13 cellular contexts compared by ENCODE assay signal in genomic region chr1:116416854-116417513, GRCh38. TPM values are rescaled to one million over a fixed set of nuclear protein-coding genes. Genes with fewer than 3 reads are reported as not detected.
DNase-seq lines count a peak whose midpoint lies in the region; ATAC-seq and TF ChIP-seq lines count a peak whose summit lies in the region.
"Had no signal": no experiment of that assay in that cellular context is flagged by ENCODE, and none has a peak within 500 bp of the region (broad histone marks: within the 10 kb centered on the region; RNA-seq: fewer than 3 reads in every experiment).

No MANE protein-coding gene starts in this region.

- no peak overlapping the region for H2BK5ac ChIP-seq in H9 (ENCODE audit: insufficient read length, low read length)

- H4K5ac ChIP-seq in H9 (ENCODE audit: insufficient read length, low read depth, low read length), result no peak overlapping the region

- no peak overlapping the region for H3K14ac ChIP-seq in H9 (ENCODE audit: insufficient read depth, low read length)

- no peak overlapping the region; a peak in 1 of 20 replicates for H3K4me3 ChIP-seq in BLaER1 treated with 17β-estradiol and CSF1 and Interleukin-3, amounts not matched to agents 10 nM and 100 nM
- H3K4me3 ChIP-seq: mucosa of descending colon had no signal

- H2BK120ac ChIP-seq in H9 (ENCODE audit: low read depth, low read length, poor library complexity, severe bottlenecking), result no peak overlapping the region

- H3K27me3 Mint-ChIP-seq in H9 (ENCODE audit: low read depth), result no peaks in the 10 kb centered on the region; the same call in 1 of the 2 replicates
- peaks cover 6% of the 10 kb centered on the region for H3K27me3 Mint-ChIP-seq in activated T-helper 1 cell treated with anti-CD3 and anti-CD28 coated beads, Interleukin-12 subunit alpha, Interleukin-12 subunit beta, Interleukin-2, Interleukin-4 antibody, amounts not matched to agents 30 ng/mL and 10 ng/mL and 1 ng/mL, durations not matched to agents 14 hours and 24 hours and 36 hours (ENCODE audit: insufficient read depth)
- H3K27me3 Mint-ChIP-seq in naive B cell, result peaks cover 5 to 8% (median 6%) of the 10 kb centered on the region in 3 donors

- H3K23me2 ChIP-seq in H9 (ENCODE audit: insufficient read length, low read depth, low read length, poor library complexity, severe bottlenecking), result peaks cover 5% of the 10 kb centered on the region

- H3K4me1 ChIP-seq in BLaER1 treated with 17β-estradiol and CSF1 and Interleukin-3, amounts not matched to agents 10 nM and 100 nM, result peaks cover 10 to 30% (median 18%) of the 10 kb centered on the region in 10 experiments
- no peaks in the 10 kb centered on the region for H3K4me1 ChIP-seq in H9 (ENCODE audit: insufficient read depth, low read length)

- peaks cover 22 to 26% of the 10 kb centered on the region in 2 experiments for H3K4me1 Mint-ChIP-seq in H9
- peaks cover 65% of the 10 kb centered on the region for H3K4me1 Mint-ChIP-seq in activated T-helper 1 cell treated with anti-CD3 and anti-CD28 coated beads, Interleukin-12 subunit alpha, Interleukin-12 subunit beta, Interleukin-2, Interleukin-4 antibody, amounts not matched to agents 30 ng/mL and 10 ng/mL and 1 ng/mL, durations not matched to agents 14 hours and 24 hours and 36 hours (ENCODE audit: low read depth)
- H3K4me1 Mint-ChIP-seq in naive B cell, result peaks cover 28 to 35% (median 34%) of the 10 kb centered on the region in 3 donors

- WGBS in H9 (ENCODE audit: extremely low coverage, insufficient read length, low lambda C conversion rate), result no CpG with 5 or more reads among the region's 4 CpGs

- no peak for TF ChIP-seq CTCF in H9 (conservative IDR thresholded peaks at IDR 0.05)

- H3K36me3 Mint-ChIP-seq in H9 (ENCODE audit: insufficient read depth in 1 of 3, low read depth in 3 of 3) (no peaks in the 10 kb centered on the region), naive B cell (peaks cover 7 to 13% of the 10 kb centered on the region in 2 donors)
- H3K36me3 Mint-ChIP-seq in activated T-helper 1 cell treated with anti-CD3 and anti-CD28 coated beads, Interleukin-12 subunit alpha, Interleukin-12 subunit beta, Interleukin-2, Interleukin-4 antibody, amounts not matched to agents 30 ng/mL and 10 ng/mL and 1 ng/mL, durations not matched to agents 14 hours and 24 hours and 36 hours (ENCODE audit: low read depth), result peaks cover 12% of the 10 kb centered on the region

- H3K9ac ChIP-seq in BLaER1 treated with 17β-estradiol and CSF1 and Interleukin-3, amounts not matched to agents 10 nM and 100 nM, result peak overlapping the region in 8 of 11 experiments; percentile 76 to 89 (median 83); a peak in 10 of 22 replicates
- no peak overlapping the region for H3K9ac ChIP-seq in H9 (ENCODE audit: extremely low read depth, insufficient read length, low read length)

- ATAC-seq in naive B cell (ENCODE audit: low read depth in 2 of 2), result no peak
- ATAC-seq in HG03175 (IDR thresholded peaks at IDR 0.05; ENCODE audit: unreplicated experiment), result no peak
- no peak for ATAC-seq in HG03520 (IDR thresholded peaks at IDR 0.05; ENCODE audit: unreplicated experiment)
- no peak for ATAC-seq in HG03439 (IDR thresholded peaks at IDR 0.05; ENCODE audit: unreplicated experiment)

- peak overlapping the region in 1 of 2 experiments; percentile 89; a peak in 2 of 5 replicates for H3K4me3 Mint-ChIP-seq in H9
- peak overlapping the region; percentile 90 for H3K4me3 Mint-ChIP-seq in activated T-helper 1 cell treated with anti-CD3 and anti-CD28 coated beads, Interleukin-12 subunit alpha, Interleukin-12 subunit beta, Interleukin-2, Interleukin-4 antibody, amounts not matched to agents 30 ng/mL and 10 ng/mL and 1 ng/mL, durations not matched to agents 14 hours and 24 hours and 36 hours
- H3K4me3 Mint-ChIP-seq in naive B cell, result peak overlapping the region; percentile 88 to 95 (median 92)

- H2BK12ac ChIP-seq in H9 (ENCODE audit: insufficient read length, low read depth, low read length), result no peak overlapping the region

- H3K36me3 ChIP-seq in BLaER1 treated with 17β-estradiol and CSF1 and Interleukin-3, amounts not matched to agents 10 nM and 100 nM, result no peaks in the 10 kb centered on the region
- H3K36me3 ChIP-seq: spleen had no signal

- DNase-seq in H9 (no peak), naive B cell (no peak), NCI-H2196 (lab: John Stamatoyannopoulos, UW; ENCODE audit: unreplicated experiment) (no peak)
- DNase-seq in activated T-helper 1 cell treated with anti-CD3 and anti-CD28 coated beads, Interleukin-12 subunit alpha, Interleukin-12 subunit beta, Interleukin-2, Interleukin-4 antibody, amounts not matched to agents 30 ng/mL and 10 ng/mL and 1 ng/mL, durations not matched to agents 14 hours and 24 hours and 36 hours (ENCODE audit: low spot score), result no peak
- DNase-seq: activated effector memory CD4-positive, alpha-beta T cell treated with Interleukin-2 at 50 U/mL for 16 hours; effector CD8-positive, alpha-beta T cell; mucosa of descending colon; NCI-H774; spleen had no signal

- no peaks in the 10 kb centered on the region for H3K79me1 ChIP-seq in H9 (ENCODE audit: insufficient read depth, low read depth, low read length, poor library complexity, severe bottlenecking)

- no peak overlapping the region for H2BK20ac ChIP-seq in H9 (ENCODE audit: low read depth, low read length, poor library complexity, severe bottlenecking)

- H3K18ac ChIP-seq in H9 (ENCODE audit: insufficient read length, low read depth, low read length), result no peak overlapping the region

- no peak overlapping the region for H2BK15ac ChIP-seq in H9 (ENCODE audit: low read depth, low read length)

- no peaks in the 10 kb centered on the region for H3K79me2 ChIP-seq in H9 (ENCODE audit: insufficient read depth, low read length)

- H3K27ac Mint-ChIP-seq in H9, result no peak overlapping the region
- peak overlapping the region; percentile 80 for H3K27ac Mint-ChIP-seq in activated T-helper 1 cell treated with anti-CD3 and anti-CD28 coated beads, Interleukin-12 subunit alpha, Interleukin-12 subunit beta, Interleukin-2, Interleukin-4 antibody, amounts not matched to agents 30 ng/mL and 10 ng/mL and 1 ng/mL, durations not matched to agents 14 hours and 24 hours and 36 hours
- peak overlapping the region in 3 of 6 donors; percentile 12 to 95 (median 89) for H3K27ac Mint-ChIP-seq in naive B cell

- no peak overlapping the region for H2AK5ac ChIP-seq in H9 (ENCODE audit: insufficient read length, low read length)

- H3K4me2 ChIP-seq in BLaER1 treated with 17β-estradiol and CSF1 and Interleukin-3, amounts not matched to agents 10 nM and 100 nM, result peak overlapping the region; percentile 69 to 97 (median 91); a peak in 21 of 22 replicates
- peak overlapping the region; percentile 85 for H3K4me2 ChIP-seq in H9 (ENCODE audit: insufficient read depth, insufficient read length, low read length)

- no peaks in the 10 kb centered on the region for H3K9me3 Mint-ChIP-seq in H9
- no peaks in the 10 kb centered on the region for H3K9me3 Mint-ChIP-seq in activated T-helper 1 cell treated with anti-CD3 and anti-CD28 coated beads, Interleukin-12 subunit alpha, Interleukin-12 subunit beta, Interleukin-2, Interleukin-4 antibody, amounts not matched to agents 30 ng/mL and 10 ng/mL and 1 ng/mL, durations not matched to agents 14 hours and 24 hours and 36 hours
- H3K9me3 Mint-ChIP-seq in naive B cell, result no peaks in the 10 kb centered on the region

- H4K91ac ChIP-seq in H9 (ENCODE audit: insufficient read length, low read depth, low read length), result no peak overlapping the region

- H3K56ac ChIP-seq in H9 (ENCODE audit: insufficient read length, low read depth, low read length), result no peak overlapping the region

- no peak overlapping the region for H3K4ac ChIP-seq in H9 (ENCODE audit: low read depth, low read length)

- no peak overlapping the region for H3T11ph ChIP-seq in H9 (ENCODE audit: low read length)

- H3K23ac ChIP-seq in H9 (ENCODE audit: insufficient read length, low read depth, low read length), result no peak overlapping the region

- intact Hi-C loops in activated T-helper 1 cell treated with anti-CD3 and anti-CD28 coated beads, Interleukin-12 subunit alpha, Interleukin-12 subunit beta, Interleukin-2, Interleukin-4 antibody, amounts not matched to agents 30 ng/mL and 10 ng/mL and 1 ng/mL, durations not matched to agents 14 hours and 24 hours and 36 hours (cut with micrococcal nuclease), result loop anchor here (5.0 kb wide), 3 partner anchors 70 to 250 kb away; no protein-coding TSS in a partner anchor

- no peaks in the 10 kb centered on the region for H4K20me1 ChIP-seq in BLaER1 treated with 17β-estradiol and CSF1 and Interleukin-3, amounts not matched to agents 10 nM and 100 nM
- no peaks in the 10 kb centered on the region for H4K20me1 ChIP-seq in H9 (ENCODE audit: control insufficient read depth, insufficient read depth, insufficient read length)

- no peak overlapping the region for H2AFZ ChIP-seq in H9 (ENCODE audit: low read length)

- no peak overlapping the region for H4K8ac ChIP-seq in H9 (replicated peaks; ENCODE audit: insufficient read length, low read depth, low read length)

- no peaks in the 10 kb centered on the region for H3K9me3 ChIP-seq in BLaER1 treated with 17β-estradiol and CSF1 and Interleukin-3, amounts not matched to agents 10 nM and 100 nM (replicated peaks in 1 of 11)
- no peaks in the 10 kb centered on the region for H3K9me3 ChIP-seq in H9 (ENCODE audit: control insufficient read depth, low read depth, low read length)
- H3K9me3 ChIP-seq: mucosa of descending colon, spleen had no signal

- H3K27ac ChIP-seq in BLaER1 treated with 17β-estradiol and CSF1 and Interleukin-3, amounts not matched to agents 10 nM and 100 nM, result no peak overlapping the region
- H3K27ac ChIP-seq in H9 (ENCODE audit: insufficient read length, low read depth, low read length), result no peak overlapping the region

- no peaks in the 10 kb centered on the region; a peak in 2 of 22 replicates for H3K27me3 ChIP-seq in BLaER1 treated with 17β-estradiol and CSF1 and Interleukin-3, amounts not matched to agents 10 nM and 100 nM
- H3K27me3 ChIP-seq in H9 (ENCODE audit: insufficient read depth, low read length), result no peaks in the 10 kb centered on the region
- H3K27me3 ChIP-seq: spleen had no signal

RNA-seq across cellular contexts. Expression of gene ATP1A1, which starts 43.9 kb away (rescaled TPM):
- 232 and 239 TPM in 2 replicates for total RNA-seq in H9 (2021)
- 238 and 240 TPM in 2 replicates for total RNA-seq in activated T-helper 1 cell treated with anti-CD3 and anti-CD28 coated beads, Interleukin-12 subunit alpha, Interleukin-12 subunit beta, Interleukin-2, Interleukin-4 antibody, amounts not matched to agents 30 ng/mL and 10 ng/mL and 1 ng/mL, durations not matched to agents 14 hours and 24 hours and 36 hours
- 10 to 100 TPM in 3 of 6 donors, 1 to 10 TPM in 3; 6.9 to 13.1 (median 10.2) TPM for polyA plus RNA-seq in naive B cell (ENCODE audit: low read depth in 6 of 6)
